19 cellular contexts compared by ENCODE assay signal in the genomic region with DNA sequence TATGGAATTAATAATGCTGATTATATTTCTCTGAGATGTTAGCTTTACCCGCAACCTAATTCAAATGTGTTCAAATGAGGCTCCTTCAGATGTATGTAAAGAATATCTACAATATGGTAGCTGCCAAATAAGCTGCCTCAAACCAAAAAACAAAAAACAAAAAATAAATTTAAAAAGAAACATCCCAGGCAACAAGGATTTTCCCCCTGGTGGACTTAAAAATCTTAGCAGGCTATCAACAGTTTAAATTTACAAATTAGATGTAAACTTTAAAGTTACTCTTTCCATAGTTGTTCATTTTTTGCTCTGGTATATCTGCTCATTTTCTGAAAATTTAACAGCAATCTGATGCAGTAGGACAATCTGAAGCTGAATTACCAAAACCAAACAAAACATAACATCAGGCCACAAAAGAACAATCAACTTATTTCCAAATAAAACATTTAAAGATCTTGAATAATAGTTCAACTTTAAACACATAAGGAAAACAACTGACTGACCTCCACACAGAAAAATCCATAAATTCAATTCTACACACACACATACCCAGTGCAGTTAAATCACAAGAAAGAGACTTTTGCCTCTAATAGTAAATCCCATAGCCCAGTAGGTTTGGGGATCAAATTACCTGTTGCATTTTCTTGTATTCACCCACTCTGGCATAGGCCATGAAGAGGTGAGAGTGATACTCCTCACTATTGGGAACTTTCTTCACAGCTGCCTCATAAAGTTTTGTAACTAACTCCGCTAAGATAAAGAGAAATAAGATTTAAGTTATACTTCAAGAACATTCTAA. TPM values are rescaled to one million over a fixed set of nuclear protein-coding genes. Genes with fewer than 3 reads are reported as not detected.
DNase-seq lines count a peak whose midpoint lies in the region; ATAC-seq and TF ChIP-seq lines count a peak whose summit lies in the region.
"Had no signal": no experiment of that assay in that cellular context is flagged by ENCODE, and none has a peak within 500 bp of the region (broad histone marks: within the 10 kb centered on the region; RNA-seq: fewer than 3 reads in every experiment).

No MANE protein-coding gene starts in this region.

- H3K4me2 ChIP-seq in SK-N-SH: no peak overlapping the region

- H3K9me2 ChIP-seq in SK-N-SH: no peaks in the 10 kb centered on the region

- H3K4me3 Mint-ChIP-seq in HFFc6 (no peak overlapping the region), nephron (no peak overlapping the region)

- H3K9me3 Mint-ChIP-seq in HFFc6 (no peaks in the 10 kb centered on the region), nephron (no peaks in the 10 kb centered on the region)

- H3K9ac ChIP-seq in SK-N-SH: no peak overlapping the region

- 98% methylated on average over 2 of the region's 2 CpGs for WGBS in SK-N-SH (ENCODE audit: low lambda C conversion rate)

- peaks cover 72% of the 10 kb centered on the region for H3K79me2 ChIP-seq in SK-N-SH (ENCODE audit: insufficient read depth)

- CTCF ChIA-PET in SK-N-SH (lab: Yijun Ruan, JAX): interaction anchor here (0.6 to 1.3 kb wide), 4 partner anchors 14 to 300 kb away, joined by 3 to 5 read pairs (median 3); a partner anchor contains a TSS

- no peak for TF ChIP-seq RAD21 in SK-N-SH (IDR thresholded peaks at IDR 0.05; ENCODE audit: low read length)

- H2AFZ ChIP-seq in SK-N-SH (ENCODE audit: low read depth): no peak overlapping the region

- H3K4me1 Mint-ChIP-seq in HFFc6 (ENCODE audit: low read depth) (peaks cover 22% of the 10 kb centered on the region), nephron (no peaks in the 10 kb centered on the region)

- ATAC-seq in SK-N-SH treated with all-trans-retinoic acid at 6 μM for 48 hours: no peak

- H3K27ac Mint-ChIP-seq in HFFc6 (no peak overlapping the region), nephron (peak overlapping the region in 2 of 3 experiments; percentile 8 to 26)

- H3K36me3 Mint-ChIP-seq in HFFc6 (ENCODE audit: low read depth): peaks cover 31% of the 10 kb centered on the region
- H3K36me3 Mint-ChIP-seq in nephron (ENCODE audit: low read depth): peaks cover 47% of the 10 kb centered on the region

- peaks cover 0 to 7% of the 10 kb centered on the region in 2 experiments; a peak in 1 of 4 replicates for H3K4me1 ChIP-seq in SK-N-SH (ENCODE audit: control insufficient read depth in 1 of 2, insufficient read depth in 2 of 2, low read depth in 1 of 2, low read length in 1 of 2)

- TF ChIP-seq EP300 in SK-N-SH (IDR thresholded peaks at IDR 0.05; ENCODE audit: borderline replicate concordance in 1 of 2, low read depth in 1 of 2, low read length in 1 of 2): no peak

- H3K4me3 ChIP-seq in SK-N-SH (ENCODE audit: low read depth in 2 of 2, low read length in 1 of 2) (no peak overlapping the region), cardiac fibroblast (replicated peaks in 1 of 2; ENCODE audit: low read depth in 2 of 2, low read length in 2 of 2) (no peak overlapping the region)
- H3K4me3 ChIP-seq: left ventricle myocardium inferior, stomach had no signal

- POLR2A ChIA-PET in SK-N-SH (lab: Yijun Ruan, JAX): no interaction called here

- H3K27me3 ChIP-seq in SK-N-SH (ENCODE audit: insufficient read depth): no peaks in the 10 kb centered on the region
- H3K27me3 ChIP-seq: stomach had no signal

- H4K20me1 ChIP-seq in SK-N-SH (ENCODE audit: insufficient read depth): peaks cover 8% of the 10 kb centered on the region; the same call in 1 of the 2 replicates

- DNase-seq in SK-N-SH (no peak), HFFc6 (no peak), cardiac fibroblast (ENCODE audit: low read depth in 2 of 2) (peak in 1 of 2 donors; percentile 18), NCI-H2029 (lab: John Stamatoyannopoulos, UW) (no peak)
- DNase-seq in effector CD4-positive, alpha-beta T cell: no peak
- DNase-seq in stimulated activated CD4-positive, alpha-beta T cell treated with anti-CD3 and anti-CD28 coated beads, Interleukin-4, amount 100 ng/mL, for 4 hours: no peak
- DNase-seq: 8988T; activated CD4-positive, alpha-beta T cell treated with anti-CD3 and anti-CD28 coated beads, Interleukin-2, amount 50 U/mL, for 48 hours; activated naive CD4-positive, alpha-beta T cell treated with Interleukin-2 at 50 U/mL for 16 hours; central memory CD4-positive, alpha-beta T cell; Karpas-422; left ventricle myocardium inferior; NCI-H1436 treated with DMSO at 0.1 percent for 48 hours; NCI-H526 treated with DMSO at 0.1 percent for 48 hours; stomach; T-helper 9 cell had no signal

- peak; percentile 54 for TF ChIP-seq CTCF in SK-N-SH (IDR thresholded peaks at IDR 0.05)
- peak; percentile 67 for TF ChIP-seq CTCF in HFFc6 (IDR thresholded peaks at IDR 0.05)
- peak; percentile 42 for TF ChIP-seq CTCF in cardiac fibroblast (IDR thresholded peaks at IDR 0.05; ENCODE audit: low read depth, low read length)
- peak in 2 of 3 experiments; percentile 12 to 18 for TF ChIP-seq CTCF in nephron (IDR thresholded peaks at IDR 0.05; ENCODE audit: unreplicated experiment in 3 of 3)

- H3K27me3 Mint-ChIP-seq in HFFc6 (ENCODE audit: insufficient read depth): no peaks in the 10 kb centered on the region
- H3K27me3 Mint-ChIP-seq in nephron (ENCODE audit: low read depth): no peaks in the 10 kb centered on the region

- H3K9me3 ChIP-seq in SK-N-SH: no peaks in the 10 kb centered on the region
- H3K9me3 ChIP-seq: left ventricle myocardium inferior, stomach had no signal

- peaks cover 16 to 63% of the 10 kb centered on the region in 2 experiments for H3K36me3 ChIP-seq in SK-N-SH (replicated peaks in 1 of 2; ENCODE audit: control insufficient read depth in 1 of 2, insufficient read depth in 2 of 2, low read length in 1 of 2)

- H3K27ac ChIP-seq in SK-N-SH (ENCODE audit: low read depth in 2 of 2, low read length in 1 of 2): peak overlapping the region in 1 of 2 experiments; percentile 19; a peak in 1 of 4 replicates
- H3K27ac ChIP-seq: left ventricle myocardium inferior, RWPE1, stomach had no signal

- peaks cover 30% of the 10 kb centered on the region for H3F3A ChIP-seq in SK-N-SH (replicated peaks; ENCODE audit: insufficient read depth)

TF ChIP-seq in SK-N-SH, 30 proteins besides CTCF, POLR2A, EP300 and RAD21:
- TF ChIP-seq SIN3A (IDR thresholded peaks at IDR 0.05; ENCODE audit: borderline replicate concordance, low read depth, low read length): no peak
- TF ChIP-seq ELF1 (IDR thresholded peaks at IDR 0.05): no peak
- no peak for TF ChIP-seq RCOR1 (IDR thresholded peaks at IDR 0.05; ENCODE audit: low read length)

TF ChIP-seq in SK-N-SH treated with all-trans-retinoic acid at 6 μM for 48 hours, 23 proteins besides CTCF, POLR2A, EP300 and RAD21:
- TF ChIP-seq, protein P1, sequence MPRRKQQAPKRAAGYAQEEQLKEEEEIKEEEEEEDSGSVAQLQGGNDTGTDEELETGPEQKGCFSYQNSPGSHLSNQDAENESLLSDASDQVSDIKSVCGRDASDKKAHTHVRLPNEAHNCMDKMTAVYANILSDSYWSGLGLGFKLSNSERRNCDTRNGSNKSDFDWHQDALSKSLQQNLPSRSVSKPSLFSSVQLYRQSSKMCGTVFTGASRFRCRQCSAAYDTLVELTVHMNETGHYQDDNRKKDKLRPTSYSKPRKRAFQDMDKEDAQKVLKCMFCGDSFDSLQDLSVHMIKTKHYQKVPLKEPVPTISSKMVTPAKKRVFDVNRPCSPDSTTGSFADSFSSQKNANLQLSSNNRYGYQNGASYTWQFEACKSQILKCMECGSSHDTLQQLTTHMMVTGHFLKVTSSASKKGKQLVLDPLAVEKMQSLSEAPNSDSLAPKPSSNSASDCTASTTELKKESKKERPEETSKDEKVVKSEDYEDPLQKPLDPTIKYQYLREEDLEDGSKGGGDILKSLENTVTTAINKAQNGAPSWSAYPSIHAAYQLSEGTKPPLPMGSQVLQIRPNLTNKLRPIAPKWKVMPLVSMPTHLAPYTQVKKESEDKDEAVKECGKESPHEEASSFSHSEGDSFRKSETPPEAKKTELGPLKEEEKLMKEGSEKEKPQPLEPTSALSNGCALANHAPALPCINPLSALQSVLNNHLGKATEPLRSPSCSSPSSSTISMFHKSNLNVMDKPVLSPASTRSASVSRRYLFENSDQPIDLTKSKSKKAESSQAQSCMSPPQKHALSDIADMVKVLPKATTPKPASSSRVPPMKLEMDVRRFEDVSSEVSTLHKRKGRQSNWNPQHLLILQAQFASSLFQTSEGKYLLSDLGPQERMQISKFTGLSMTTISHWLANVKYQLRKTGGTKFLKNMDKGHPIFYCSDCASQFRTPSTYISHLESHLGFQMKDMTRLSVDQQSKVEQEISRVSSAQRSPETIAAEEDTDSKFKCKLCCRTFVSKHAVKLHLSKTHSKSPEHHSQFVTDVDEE (CRISPR knock-in tag; IDR thresholded peaks at IDR 0.05): no peak
- no peak for TF ChIP-seq RARB (CRISPR knock-in tag; IDR thresholded peaks at IDR 0.05)
- TF ChIP-seq ZNF8 (CRISPR knock-in tag; IDR thresholded peaks at IDR 0.05): no peak
- TF ChIP-seq PPARA (CRISPR knock-in tag; IDR thresholded peaks at IDR 0.05; ENCODE audit: borderline replicate concordance): no peak
- no peak for TF ChIP-seq ARNTL (CRISPR knock-in tag; IDR thresholded peaks at IDR 0.05; ENCODE audit: borderline replicate concordance, low read depth)
- no peak for TF ChIP-seq TOX (CRISPR knock-in tag; IDR thresholded peaks at IDR 0.05; ENCODE audit: borderline replicate concordance)
- TF ChIP-seq OSR1 (CRISPR knock-in tag; IDR thresholded peaks at IDR 0.05): no peak

RNA-seq across cellular contexts. Expression of a gene that starts 21.3 kb away (rescaled TPM):
- polyA plus RNA-seq in SK-N-SH (2012; rRNA removed): 4.4 and 6.0 TPM in 2 replicates
- 5.3 and 6.4 TPM in 2 replicates for polyA plus RNA-seq in SK-N-SH (2012; cell fraction: cytosol; rRNA removed)
- 7.3 and 13.6 TPM in 2 replicates for polyA plus RNA-seq in SK-N-SH (2012; cell fraction: nucleus; rRNA removed)
- 10 to 100 TPM; 21.2 to 26.8 (median 23.8) TPM for total RNA-seq in HFFc6 (2021; fragmentation: NEBNext Ultra II Directional; extraction: Animal tissue kit (Norgen Biotek cat#: 25700))

RNA-seq across cellular contexts. Expression of a gene that starts 38.1 kb away (rescaled TPM):
- 12.4 and 18.2 TPM in 2 replicates for polyA plus RNA-seq in SK-N-SH (2012; rRNA removed)
- 15.0 and 16.3 TPM in 2 replicates for polyA plus RNA-seq in SK-N-SH (2012; cell fraction: cytosol; rRNA removed)
- 12.6 and 16.7 TPM in 2 replicates for polyA plus RNA-seq in SK-N-SH (2012; cell fraction: nucleus; rRNA removed)
- 10 to 100 TPM; 22.8 to 25.1 (median 24.0) TPM for total RNA-seq in HFFc6 (2021; fragmentation: NEBNext Ultra II Directional; extraction: Animal tissue kit (Norgen Biotek cat#: 25700))

Comparison
In these comparisons a context has a peak if more than half of its experiments do, and no peak if none do; other contexts are left out.
1. CTCF ChIP-seq: peak in every context shown above with its lines; median percentile 67 in HFFc6; 54 in SK-N-SH; 42 in cardiac fibroblast; 15 in nephron.